In genomic region chr1:110136911-110137310, GRCh38 we compare ENCODE assay signal across 10 cellular contexts. TPM values are rescaled to one million over a fixed set of nuclear protein-coding genes. Genes with fewer than 3 reads are reported as not detected.
DNase-seq lines count a peak whose midpoint lies in the region; ATAC-seq and TF ChIP-seq lines count a peak whose summit lies in the region.
"Had no signal": no experiment of that assay in that cellular context is flagged by ENCODE, and none has a peak within 500 bp of the region (broad histone marks: within the 10 kb centered on the region; RNA-seq: fewer than 3 reads in every experiment).

No MANE protein-coding gene starts in this region.

- TF ChIP-seq CTCF in MM.1S (IDR thresholded peaks at IDR 0.05; ENCODE audit: low read length) = no peak

- H2AFZ ChIP-seq in MM.1S (ENCODE audit: low read length) = 0 out of 2 replicates have a peak overlapping the region, but pooled peaks have one; percentile 43

- H3K79me2 ChIP-seq in MM.1S (ENCODE audit: low read length) = no peaks in the 10 kb centered on the region

- H3F3A ChIP-seq in MM.1S (ENCODE audit: insufficient read depth, low read length) = no peaks in the 10 kb centered on the region

- H3K27me3 ChIP-seq in MM.1S (replicated peaks; ENCODE audit: insufficient read depth, low read length) (no peaks in the 10 kb centered on the region), aorta (ENCODE audit: control insufficient read depth in 1 of 2, insufficient read depth in 2 of 2, low read length in 1 of 2) (no peaks in the 10 kb centered on the region)

- no peaks in the 10 kb centered on the region for H3K36me3 ChIP-seq in MM.1S (replicated peaks; ENCODE audit: insufficient read depth, low read length)
- H3K36me3 ChIP-seq in aorta (ENCODE audit: control insufficient read depth in 1 of 2, insufficient read depth in 2 of 2, low read length in 1 of 2) = no peaks in the 10 kb centered on the region
- H3K36me3 ChIP-seq: left lung had no signal

- DNase-seq in A172 (ENCODE audit: low spot score) (peak; percentile 41), MM.1S (peak; percentile 66), SHP77 treated with DMSO at 0.1 percent for 48 hours (lab: John Stamatoyannopoulos, UW) (peak; percentile 76), hypothalamus (lab: John Stamatoyannopoulos, UW) (peak in 38 of 51 donors; percentile 11 to 78 (median 56)), LoVo (ENCODE audit: low spot score) (no peak), aorta (no peak)
- DNase-seq: left lung had no signal

- ATAC-seq in esophagus mucosa = no peak
- no peak for ATAC-seq in GM21717 (IDR thresholded peaks at IDR 0.05; ENCODE audit: unreplicated experiment)
- ATAC-seq in aorta (ENCODE audit: low FRiP score) = no peak
- ATAC-seq: CD8-positive, alpha-beta T cell; left lung had no signal

- H3K9ac ChIP-seq in MM.1S (ENCODE audit: low read length) = no peak overlapping the region

- H3K9me3 ChIP-seq in MM.1S (replicated peaks; ENCODE audit: insufficient read depth, low read length) (no peaks in the 10 kb centered on the region), aorta (ENCODE audit: control insufficient read depth, low read length) (no peaks in the 10 kb centered on the region)
- H3K9me3 ChIP-seq: left lung had no signal

- H4K20me1 ChIP-seq in MM.1S (ENCODE audit: insufficient read depth, low read length) = no peaks in the 10 kb centered on the region

- H3K4me1 ChIP-seq in MM.1S (ENCODE audit: low read length) = peaks cover 15% of the 10 kb centered on the region
- H3K4me1 ChIP-seq in aorta (ENCODE audit: control insufficient read depth in 1 of 2, insufficient read depth in 2 of 2, low read length in 2 of 2) = no peaks in the 10 kb centered on the region
- H3K4me1 ChIP-seq: left lung had no signal

- peak overlapping the region; percentile 57 for H3K4me2 ChIP-seq in MM.1S (ENCODE audit: low read depth, low read length)

- intact Hi-C loops in aorta (cut with DNase I) = no loop called here

- 3% methylated on average over 7 of the region's 7 CpGs for WGBS in aorta, 2 donors

- H3K9me2 ChIP-seq in MM.1S (replicated peaks; ENCODE audit: insufficient read depth, low read length) = no peaks in the 10 kb centered on the region

- no peak overlapping the region for H3K27ac ChIP-seq in MM.1S (ENCODE audit: low read length)
- no peak overlapping the region for H3K27ac ChIP-seq in aorta (ENCODE audit: low read depth in 1 of 2, low read length in 2 of 2)
- H3K27ac ChIP-seq: left lung had no signal

- H3K4me3 ChIP-seq in MM.1S (ENCODE audit: low read length) (no peak overlapping the region; the same call in 1 of the 2 replicates), aorta (ENCODE audit: low read length in 2 of 2) (no peak overlapping the region)
- H3K4me3 ChIP-seq: left lung had no signal

RNA-seq across cellular contexts. Expression of gene SLC6A17, which starts 13.4 kb away (rescaled TPM):
- total RNA-seq in A172 (2014; rRNA removed; shearing (Covaris generic)) = 0.33 and 0.34 TPM in 2 replicates
- 0.28 TPM for total RNA-seq in esophagus mucosa
- total RNA-seq in aorta = under 1 TPM; 0.21 to 0.49 TPM
- under 1 TPM in 1 of 2 donors, not detected in 1; 0.18 TPM for polyA plus RNA-seq in aorta
- total RNA-seq: CD8-positive, alpha-beta T cell had no signal

RNA-seq across cellular contexts. Expression of gene UBL4B, which starts 24.7 kb away (rescaled TPM):
- total RNA-seq in A172 (2014; rRNA removed; shearing (Covaris generic)) = 0.83 TPM in 1 of 2 replicates, not detected in the other
- total RNA-seq in esophagus mucosa (not detected), aorta (not detected)
- not detected for polyA plus RNA-seq in aorta
- total RNA-seq: CD8-positive, alpha-beta T cell; left lung had no signal

Comparison
In these comparisons a context has a peak if more than half of its experiments do, and no peak if none do; other contexts are left out.
1. DNase-seq: peak in A172 (single experiment), MM.1S (single experiment), SHP77 treated with DMSO at 0.1 percent for 48 hours (single experiment) and hypothalamus (38 of 51); none in LoVo (single experiment) and aorta (0 of 2).